Comparison of ENCODE assay signal across 17 cellular contexts in genomic region chr4:167688660-167689142, GRCh38.
DNase-seq lines count a peak whose midpoint lies in the region; ATAC-seq and TF ChIP-seq lines count a peak whose summit lies in the region.
"Had no signal": no experiment of that assay in that cellular context is flagged by ENCODE, and none has a peak within 500 bp of the region (broad histone marks: within the 10 kb centered on the region; RNA-seq: fewer than 3 reads in every experiment).

No MANE protein-coding gene starts in this region.

- H3K9ac ChIP-seq in skeletal muscle tissue (ENCODE audit: low read depth in 1 of 3, low read length in 3 of 3) = no peak overlapping the region
- H3K9ac ChIP-seq: BLaER1, parathyroid adenoma had no signal

- no peaks in the 10 kb centered on the region for H3F3A ChIP-seq in PC-9 (ENCODE audit: insufficient read depth, low read depth)

- intact Hi-C loops in PC-9 (cut with micrococcal nuclease; ENCODE audit: unreplicated experiment) = no loop called here
- intact Hi-C loops in left cardiac atrium (cut with DNase I) = no loop called here

- H2AFZ ChIP-seq in PC-9 = no peak overlapping the region
- H2AFZ ChIP-seq: parathyroid adenoma had no signal

- ATAC-seq in left cardiac atrium (no peak), GM18909 (IDR thresholded peaks at IDR 0.05; ENCODE audit: poor library complexity, unreplicated experiment) (no peak)

- TF ChIP-seq CTCF in PC-9 (conservative IDR thresholded peaks at IDR 0.05) (no peak), coronary artery (IDR thresholded peaks at IDR 0.05) (no peak)

- POLR2A ChIA-PET in HEK293T (lab: Yijun Ruan, JAX) (no interaction called here), PC-9 (lab: Charles Lee; ENCODE audit: unreplicated experiment) (interaction anchor here (0.6 to 0.7 kb wide), 2 partner anchors 238 to 915 kb away, joined by 4 to 20 read pairs; no protein-coding TSS in a partner anchor)

- H3K4me1 ChIP-seq in PC-9 (replicated peaks; ENCODE audit: insufficient read depth) (no peaks in the 10 kb centered on the region), skeletal muscle tissue (ENCODE audit: control insufficient read depth in 3 of 3, insufficient read depth in 3 of 3, low read length in 3 of 3) (no peaks in the 10 kb centered on the region)
- H3K4me1 ChIP-seq: BLaER1, left ventricle myocardium inferior, parathyroid adenoma, SJSA1, thyroid gland had no signal

- H3K4me3 ChIP-seq in PC-9 = peak overlapping the region; percentile 14; the same call in 1 of the 2 replicates
- peak overlapping the region; percentile 7 to 42 (median 35) for H3K4me3 ChIP-seq in skeletal muscle tissue (ENCODE audit: low read length in 3 of 3)
- H3K4me3 ChIP-seq in coronary artery = no peak overlapping the region
- H3K4me3 ChIP-seq: BLaER1, left ventricle myocardium inferior, SJSA1, thyroid gland had no signal

- H3K27me3 ChIP-seq in PC-9 (ENCODE audit: insufficient read depth, low read depth) (no peaks in the 10 kb centered on the region), skeletal muscle tissue (ENCODE audit: control insufficient read depth in 3 of 3, insufficient read depth in 3 of 3, low read length in 3 of 3) (no peaks in the 10 kb centered on the region)
- H3K27me3 ChIP-seq: BLaER1, SJSA1, thyroid gland had no signal

- H3K9me3 ChIP-seq in PC-9 (ENCODE audit: insufficient read depth, low read depth) = no peaks in the 10 kb centered on the region
- no peaks in the 10 kb centered on the region for H3K9me3 ChIP-seq in skeletal muscle tissue (ENCODE audit: control insufficient read depth in 3 of 3, low read length in 3 of 3)
- H3K9me3 ChIP-seq: BLaER1, SJSA1, thyroid gland had no signal

- H3K36me3 ChIP-seq in PC-9 (ENCODE audit: low read depth) (no peaks in the 10 kb centered on the region), skeletal muscle tissue (ENCODE audit: control insufficient read depth in 3 of 3, insufficient read depth in 3 of 3, low read length in 3 of 3) (no peaks in the 10 kb centered on the region)
- H3K36me3 ChIP-seq: BLaER1, left ventricle myocardium inferior, SJSA1, thyroid gland had no signal

- peak; percentile 5 for DNase-seq in HEK293T (ENCODE audit: extremely low spot score)
- no peak for DNase-seq in PC-9
- peak; percentile 28 for DNase-seq in foreskin melanocyte
- DNase-seq in coronary artery (ENCODE audit: low spot score) = no peak
- DNase-seq in left cardiac atrium = no peak
- DNase-seq: activated CD4-positive, alpha-beta T cell treated with anti-CD3 and anti-CD28 coated beads, Interleukin-2, amount 10 ng/mL, durations not matched to agents 7 days and 5 days; activated naive CD4-positive, alpha-beta T cell treated with Interleukin-2 at 50 U/mL for 16 hours; foreskin fibroblast; left ventricle myocardium inferior; NCI-H187; NCI-H446; thyroid gland had no signal

- H3K79me2 ChIP-seq in PC-9 (ENCODE audit: low read depth) = no peaks in the 10 kb centered on the region
- H3K79me2 ChIP-seq: parathyroid adenoma had no signal

- no peaks in the 10 kb centered on the region for H4K20me1 ChIP-seq in PC-9 (ENCODE audit: insufficient read depth)
- H4K20me1 ChIP-seq: BLaER1 had no signal

- no TSS peak for BruUV-seq in PC-9 (replicated peaks; lab: Mats Ljungman, UMichigan)

- peak overlapping the region; percentile 30 for H3K4me2 ChIP-seq in PC-9
- H3K4me2 ChIP-seq: BLaER1 had no signal

- no peak overlapping the region for H3K27ac ChIP-seq in PC-9
- H3K27ac ChIP-seq in skeletal muscle tissue (ENCODE audit: low read depth, low read length) = no peak overlapping the region
- no peak overlapping the region for H3K27ac ChIP-seq in coronary artery
- H3K27ac ChIP-seq: BLaER1, left ventricle myocardium inferior, parathyroid adenoma, SJSA1, thyroid gland had no signal

- CTCF ChIA-PET in HEK293T (lab: Yijun Ruan, JAX) (interaction anchor here (0.6 kb wide), 1 partner anchor 314 kb away, joined by 5 read pairs; no protein-coding TSS in a partner anchor), PC-9 (lab: Charles Lee) (interaction anchor here (0.7 kb wide), 1 partner anchor 1899 kb away, joined by 3 read pairs; no protein-coding TSS in a partner anchor)

- no peaks in the 10 kb centered on the region for H3K9me2 ChIP-seq in PC-9 (ENCODE audit: insufficient read depth)

TF ChIP-seq in HEK293T, 16 proteins besides CTCF, POLR2A, EP300 and RAD21:
- TF ChIP-seq L3MBTL2 (conservative IDR thresholded peaks at IDR 0.05) = no peak
- TF ChIP-seq CTBP1 (IDR thresholded peaks at IDR 0.05; ENCODE audit: borderline replicate concordance) = no peak
- no peak for TF ChIP-seq PKNOX1 (IDR thresholded peaks at IDR 0.05)
- TF ChIP-seq FOXK2 (IDR thresholded peaks at IDR 0.05) = no peak
- no peak for TF ChIP-seq FOXM1 (IDR thresholded peaks at IDR 0.05; ENCODE audit: borderline replicate concordance)
- no peak for TF ChIP-seq TARDBP (IDR thresholded peaks at IDR 0.05)
- TF ChIP-seq ZNF384 (IDR thresholded peaks at IDR 0.05) = no peak
- no peak for TF ChIP-seq LEF1 (IDR thresholded peaks at IDR 0.05; ENCODE audit: borderline replicate concordance)
- TF ChIP-seq SUZ12 (IDR thresholded peaks at IDR 0.05) = no peak
- no peak for TF ChIP-seq BHLHE40 (IDR thresholded peaks at IDR 0.05; ENCODE audit: borderline replicate concordance)
- TF ChIP-seq ARNT (IDR thresholded peaks at IDR 0.05) = no peak
- no peak for TF ChIP-seq NFRKB (IDR thresholded peaks at IDR 0.05)
- TF ChIP-seq SP1 (IDR thresholded peaks at IDR 0.05) = no peak
- no peak for TF ChIP-seq HDGF (IDR thresholded peaks at IDR 0.05; ENCODE audit: borderline replicate concordance)
- no peak for TF ChIP-seq FOXA1 (IDR thresholded peaks at IDR 0.05)
- TF ChIP-seq ELF4 (IDR thresholded peaks at IDR 0.05) = no peak

Comparison
In these comparisons a context has a peak if more than half of its experiments do, and no peak if none do; other contexts are left out.
1. DNase-seq: peak in HEK293T (single experiment) and foreskin melanocyte (single experiment); none in PC-9 (0 of 2), coronary artery (single experiment) and left cardiac atrium (single experiment).